ENCODE assay signal across 18 cellular contexts in genomic region chr7:65264258-65264657, GRCh38.
"Had no signal": no experiment of that assay in that cellular context is flagged by ENCODE, and none has a peak within 500 bp of the region (broad histone marks: within the 10 kb centered on the region; RNA-seq: fewer than 3 reads in every experiment).

No MANE protein-coding gene starts in this region.

- DNase-seq: IMR-90, Kasumi-1, MM.1S, NCI-H1092 treated with DMSO at 0.1 percent for 48 hours, NCI-H1417, NCI-H1436 treated with DMSO at 0.1 percent for 48 hours, NCI-H1694, NCI-H187 treated with DMSO at 0.1 percent for 48 hours, NCI-H2029 treated with DMSO at 0.1 percent for 48 hours, NCI-H345, NCI-H446 treated with DMSO at 0.1 percent for 48 hours, NCI-H510A treated with DMSO at 0.1 percent for 48 hours, NCI-H526, RPMI8226, SHP77, SW 1271, T-cell had no signal

- H3K27ac ChIP-seq: KMS-11 had no signal

- ATAC-seq: T-cell had no signal
